22 cellular contexts compared by ENCODE assay signal in the genomic region with DNA sequence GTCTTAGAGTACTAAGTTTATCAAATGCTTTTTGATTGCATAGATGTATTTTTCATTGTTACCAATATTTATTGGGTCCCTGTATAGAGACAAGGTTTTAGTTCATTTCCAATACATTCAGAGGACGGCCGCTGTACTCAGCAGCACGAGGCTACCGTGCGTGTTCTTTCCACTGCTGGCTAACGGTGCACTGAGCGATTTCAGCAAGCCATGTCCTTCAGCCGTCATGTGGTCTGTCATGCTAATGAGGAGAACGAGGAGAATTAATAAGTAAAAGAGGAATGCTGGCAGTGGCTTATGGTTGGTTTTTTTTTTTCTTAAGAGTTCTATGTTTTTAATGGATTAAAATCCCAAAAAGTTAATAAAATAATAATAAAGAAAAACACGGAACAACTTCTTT.
A peak's percentile ranks its signal among the peaks of the same experiment; 100 is the strongest.
DNase-seq lines count a peak whose midpoint lies in the region; ATAC-seq and TF ChIP-seq lines count a peak whose summit lies in the region.
"Had no signal": no experiment of that assay in that cellular context is flagged by ENCODE, and none has a peak within 500 bp of the region (broad histone marks: within the 10 kb centered on the region; RNA-seq: fewer than 3 reads in every experiment).

No MANE protein-coding gene starts in this region.

- H3K9me3 Mint-ChIP-seq in nephron progenitor cell, result peaks cover 15% of the 10 kb centered on the region
- H3K9me3 Mint-ChIP-seq: CD8-positive, alpha-beta T cell; IgD-negative memory B cell had no signal

- peaks cover 5 to 42% of the 10 kb centered on the region in 2 donors for H3K4me1 ChIP-seq in adrenal gland (replicated peaks in 1 of 2)

- peak in 1 of 2 donors; percentile 72 for TF ChIP-seq POLR2A in adrenal gland (IDR thresholded peaks at IDR 0.05)

- no peak for ATAC-seq in HG03439 (IDR thresholded peaks at IDR 0.05; ENCODE audit: unreplicated experiment)
- ATAC-seq: CD8-positive, alpha-beta T cell; HCT116; PC-3 had no signal

- H3K27ac ChIP-seq in adrenal gland, result peak overlapping the region in 3 of 5 donors; percentile 62 to 79 (median 75)
- H3K27ac ChIP-seq: BLaER1 had no signal

- H3K36me3 Mint-ChIP-seq in nephron progenitor cell (ENCODE audit: low read depth), result peaks cover 31% of the 10 kb centered on the region

- H3K4me3 Mint-ChIP-seq in nephron progenitor cell, result no peak overlapping the region
- H3K4me3 Mint-ChIP-seq: CD8-positive, alpha-beta T cell; IgD-negative memory B cell had no signal

- intact Hi-C loops in adrenal gland (cut with DNase I), result loop anchor here (10.0 kb wide), 1 partner anchor 154 kb away; no protein-coding TSS in a partner anchor

- peaks cover 4% of the 10 kb centered on the region for H3K27me3 Mint-ChIP-seq in nephron progenitor cell (ENCODE audit: low read depth, poor library complexity)
- H3K27me3 Mint-ChIP-seq: IgD-negative memory B cell had no signal

- no peaks in the 10 kb centered on the region for H3K9me3 ChIP-seq in adrenal gland (replicated peaks in 1 of 3)
- H3K9me3 ChIP-seq: BLaER1 had no signal

- H3K36me3 ChIP-seq in adrenal gland (replicated peaks in 1 of 2), result no peaks in the 10 kb centered on the region
- H3K36me3 ChIP-seq: MG63 had no signal

- peaks cover 15% of the 10 kb centered on the region for H3K4me1 Mint-ChIP-seq in nephron progenitor cell

- no peaks in the 10 kb centered on the region for H3K27me3 ChIP-seq in adrenal gland
- H3K27me3 ChIP-seq: BLaER1, MG63 had no signal

- no peak for TF ChIP-seq CTCF in adrenal gland (IDR thresholded peaks at IDR 0.05)
- TF ChIP-seq CTCF in nephron progenitor cell (IDR thresholded peaks at IDR 0.05), result no peak

- DNase-seq in Ammon's horn (ENCODE audit: low spot score) (peak; percentile 80), adrenal gland (peak; percentile 72 to 90 (median 86)), inferior parietal cortex (ENCODE audit: extremely low spot score) (peak; percentile 30), pons (ENCODE audit: low spot score) (peak; percentile 78), nephron progenitor cell (no peak)
- DNase-seq in stimulated activated CD4-positive, alpha-beta T cell treated with anti-CD3 and anti-CD28 coated beads, Interleukin-12 subunit alpha, Interleukin-12 subunit beta, amount 100 ng/mL, for 4 hours, result no peak
- DNase-seq: CD8-positive, alpha-beta T cell; DMS53; EL; Kasumi-1; MG63; NCI-H1048; NCI-H1436 treated with DMSO at 0.1 percent for 48 hours; NCI-H2029; NCI-H526; PC-3; SIG-M5 had no signal

- H3K4me3 ChIP-seq in adrenal gland, result no peak overlapping the region
- H3K4me3 ChIP-seq: BLaER1, GM12878, MG63 had no signal

- H3K27ac Mint-ChIP-seq in nephron progenitor cell, result no peak overlapping the region
- H3K27ac Mint-ChIP-seq: CD8-positive, alpha-beta T cell had no signal

- 48 to 61% (median 51%) methylated on average over 10 of the region's 10 CpGs for WGBS in adrenal gland, 4 donors

Comparison
In these comparisons a context has a peak if more than half of its experiments do, and no peak if none do; other contexts are left out.
1. DNase-seq: peak in Ammon's horn (single experiment), adrenal gland (7 of 7), inferior parietal cortex (single experiment) and pons (single experiment); none in stimulated activated CD4-positive, alpha-beta T cell treated with anti-CD3 and anti-CD28 coated beads, Interleukin-12 subunit alpha, Interleukin-12 subunit beta, amount 100 ng/mL, for 4 hours (single experiment) and nephron progenitor cell (single experiment).